Comparison of ENCODE assay signal across 15 cellular contexts in genomic region chr3:177089120-177089519, GRCh38.
DNase-seq lines count a peak whose midpoint lies in the region; ATAC-seq and TF ChIP-seq lines count a peak whose summit lies in the region.
"Had no signal": no experiment of that assay in that cellular context is flagged by ENCODE, and none has a peak within 500 bp of the region (broad histone marks: within the 10 kb centered on the region; RNA-seq: fewer than 3 reads in every experiment).

No MANE protein-coding gene starts in this region.

- peaks cover 43% of the 10 kb centered on the region for H3K36me3 Mint-ChIP-seq in CD4-positive, CD25-positive, alpha-beta regulatory T cell
- H3K36me3 Mint-ChIP-seq in endodermal cell (ENCODE audit: low read depth) (peaks cover 53% of the 10 kb centered on the region), osteocyte (ENCODE audit: unreplicated experiment) (peaks cover 54% of the 10 kb centered on the region)
- H3K36me3 Mint-ChIP-seq in naive thymus-derived CD8-positive, alpha-beta T cell: peaks cover 28 to 56% (median 46%) of the 10 kb centered on the region in 3 donors

- H3K4me1 Mint-ChIP-seq in CD4-positive, CD25-positive, alpha-beta regulatory T cell: peaks cover 57 to 79% (median 61%) of the 10 kb centered on the region in 4 donors
- H3K4me1 Mint-ChIP-seq in endodermal cell: peaks cover 40% of the 10 kb centered on the region
- H3K4me1 Mint-ChIP-seq in osteocyte (ENCODE audit: unreplicated experiment): peaks cover 50% of the 10 kb centered on the region
- peaks cover 30 to 74% (median 69%) of the 10 kb centered on the region in 4 donors for H3K4me1 Mint-ChIP-seq in naive thymus-derived CD8-positive, alpha-beta T cell

- peaks cover 0 to 21% (median 6%) of the 10 kb centered on the region in 7 donors for H3K9me3 Mint-ChIP-seq in CD4-positive, CD25-positive, alpha-beta regulatory T cell
- H3K9me3 Mint-ChIP-seq in endodermal cell (peaks cover 16% of the 10 kb centered on the region), osteocyte (ENCODE audit: unreplicated experiment) (peaks cover 11% of the 10 kb centered on the region)
- peaks cover 4 to 29% (median 24%) of the 10 kb centered on the region in 9 donors for H3K9me3 Mint-ChIP-seq in naive thymus-derived CD8-positive, alpha-beta T cell
- H3K9me3 Mint-ChIP-seq: activated naive CD4-positive, alpha-beta T cell treated with anti-CD3 and anti-CD28 coated beads, Interleukin-2, amount 50 U/mL, for 24 hours had no signal

- H3K4me1 ChIP-seq in CD4-positive, CD25-positive, alpha-beta regulatory T cell (ENCODE audit: control insufficient read depth, insufficient read depth, low read length, poor library complexity, severe bottlenecking): peaks cover 27% of the 10 kb centered on the region
- peaks cover 4% of the 10 kb centered on the region for H3K4me1 ChIP-seq in endodermal cell (ENCODE audit: control insufficient read depth, insufficient read depth, low read length)
- peaks cover 8% of the 10 kb centered on the region for H3K4me1 ChIP-seq in prostate gland (replicated peaks)

- peak overlapping the region; percentile 15 to 77 (median 34) for H3K27ac Mint-ChIP-seq in CD4-positive, CD25-positive, alpha-beta regulatory T cell
- peak overlapping the region; percentile 69 for H3K27ac Mint-ChIP-seq in endodermal cell
- H3K27ac Mint-ChIP-seq in osteocyte (ENCODE audit: unreplicated experiment): peak overlapping the region; percentile 9
- H3K27ac Mint-ChIP-seq in naive thymus-derived CD8-positive, alpha-beta T cell: peak overlapping the region in 5 of 10 donors; percentile 13 to 75 (median 61)
- H3K27ac Mint-ChIP-seq: activated naive CD4-positive, alpha-beta T cell treated with anti-CD3 and anti-CD28 coated beads, Interleukin-2, amount 50 U/mL, for 24 hours had no signal

- intact Hi-C loops in prostate gland (cut with DNase I): no loop called here

- H3K4me3 Mint-ChIP-seq in CD4-positive, CD25-positive, alpha-beta regulatory T cell: no peak overlapping the region
- H3K4me3 Mint-ChIP-seq in endodermal cell: no peak overlapping the region
- H3K4me3 Mint-ChIP-seq in osteocyte (ENCODE audit: unreplicated experiment): no peak overlapping the region
- H3K4me3 Mint-ChIP-seq in naive thymus-derived CD8-positive, alpha-beta T cell: peak overlapping the region in 2 of 10 donors; percentile 16 to 19
- H3K4me3 Mint-ChIP-seq: activated naive CD4-positive, alpha-beta T cell treated with anti-CD3 and anti-CD28 coated beads, Interleukin-2, amount 50 U/mL, for 24 hours had no signal

- no peak overlapping the region for H3K9ac ChIP-seq in endodermal cell (ENCODE audit: extremely low read depth, low read length, poor library complexity, severe bottlenecking)

- H3K9me3 ChIP-seq in CD4-positive, CD25-positive, alpha-beta regulatory T cell (ENCODE audit: control insufficient read depth in 2 of 2, low read length in 2 of 2): peaks cover 6 to 9% of the 10 kb centered on the region in 2 experiments
- H3K9me3 ChIP-seq in endodermal cell (ENCODE audit: control insufficient read depth, low read length): peaks cover 17% of the 10 kb centered on the region
- no peaks in the 10 kb centered on the region for H3K9me3 ChIP-seq in prostate gland
- H3K9me3 ChIP-seq: stomach had no signal

- H3K36me3 ChIP-seq in CD4-positive, CD25-positive, alpha-beta regulatory T cell (ENCODE audit: control insufficient read depth, insufficient read depth, low read length): peaks cover 5% of the 10 kb centered on the region
- H3K36me3 ChIP-seq in endodermal cell (ENCODE audit: control insufficient read depth, insufficient read depth, low read length) (peaks cover 70% of the 10 kb centered on the region), prostate gland (no peaks in the 10 kb centered on the region)
- H3K36me3 ChIP-seq: stomach had no signal

- no peaks in the 10 kb centered on the region for H3K27me3 Mint-ChIP-seq in CD4-positive, CD25-positive, alpha-beta regulatory T cell
- H3K27me3 Mint-ChIP-seq in endodermal cell (ENCODE audit: insufficient read depth): no peaks in the 10 kb centered on the region
- H3K27me3 Mint-ChIP-seq in osteocyte (ENCODE audit: unreplicated experiment): no peaks in the 10 kb centered on the region
- H3K27me3 Mint-ChIP-seq in naive thymus-derived CD8-positive, alpha-beta T cell: no peaks in the 10 kb centered on the region
- H3K27me3 Mint-ChIP-seq: activated naive CD4-positive, alpha-beta T cell treated with anti-CD3 and anti-CD28 coated beads, Interleukin-2, amount 50 U/mL, for 24 hours had no signal

- DNase-seq in CD4-positive, CD25-positive, alpha-beta regulatory T cell: no peak
- peak; percentile 22 for DNase-seq in NCI-H69 (lab: John Stamatoyannopoulos, UW)
- peak; percentile 61 for DNase-seq in endodermal cell
- DNase-seq in osteocyte (ENCODE audit: extremely low spot score, unreplicated experiment): no peak
- no peak for DNase-seq in naive thymus-derived CD8-positive, alpha-beta T cell
- no peak for DNase-seq in NCI-H526 (lab: John Stamatoyannopoulos, UW)
- no peak for DNase-seq in HK-2 (ENCODE audit: unreplicated experiment)
- DNase-seq in prostate gland (ENCODE audit: low spot score): no peak
- DNase-seq: activated T-cell treated with anti-CD3 and anti-CD28 coated beads, Interleukin-2, amount 50 U/mL, for 1 hour; IMR-90; left colon; NCI-H2081; NCI-H524 treated with DMSO at 0.1 percent for 48 hours; stomach had no signal

- 68 to 87% methylated on average over 2 to 3 of the region's 3 CpGs for WGBS in endodermal cell (ENCODE audit: insufficient coverage in 1 of 2, insufficient read length in 1 of 2), 2 experiments
- 77% methylated on average over 3 of the region's 3 CpGs for whole genome bisulfite sequencing in prostate gland

- no peak for TF ChIP-seq POLR2A in prostate gland (IDR thresholded peaks at IDR 0.05)

- H3K27ac ChIP-seq in CD4-positive, CD25-positive, alpha-beta regulatory T cell (ENCODE audit: insufficient read depth, low read length, poor library complexity, severe bottlenecking): no peak overlapping the region
- H3K27ac ChIP-seq in endodermal cell (ENCODE audit: low read depth, low read length) (no peak overlapping the region), prostate gland (no peak overlapping the region)
- H3K27ac ChIP-seq: stomach had no signal

- TF ChIP-seq CTCF in endodermal cell (conservative IDR thresholded peaks at IDR 0.05): no peak
- no peak for TF ChIP-seq CTCF in osteocyte (IDR thresholded peaks at IDR 0.05)
- TF ChIP-seq CTCF in prostate gland (IDR thresholded peaks at IDR 0.05): no peak

- no peak for ATAC-seq in CD4-positive, CD25-positive, alpha-beta regulatory T cell (ENCODE audit: low read depth in 2 of 2)
- ATAC-seq in naive thymus-derived CD8-positive, alpha-beta T cell: no peak
- ATAC-seq: left colon had no signal

- H3K27me3 ChIP-seq in CD4-positive, CD25-positive, alpha-beta regulatory T cell (ENCODE audit: control insufficient read depth, insufficient read depth, low read length): no peaks in the 10 kb centered on the region
- H3K27me3 ChIP-seq in endodermal cell (ENCODE audit: control insufficient read depth, insufficient read depth, low read length, poor library complexity, severe bottlenecking) (no peaks in the 10 kb centered on the region), prostate gland (replicated peaks; ENCODE audit: insufficient read depth) (no peaks in the 10 kb centered on the region)
- H3K27me3 ChIP-seq: stomach had no signal

- peak overlapping the region; percentile 9 for H3K4me3 ChIP-seq in CD4-positive, CD25-positive, alpha-beta regulatory T cell (ENCODE audit: low read depth, low read length)
- H3K4me3 ChIP-seq in endodermal cell (ENCODE audit: low read length) (no peak overlapping the region), prostate gland (no peak overlapping the region)
- H3K4me3 ChIP-seq: stomach had no signal

- POLR2A ChIA-PET in naive thymus-derived CD8-positive, alpha-beta T cell (lab: Charles Lee): no interaction called here

Comparison
In these comparisons a context has a peak if more than half of its experiments do, and no peak if none do; other contexts are left out.
1. DNase-seq: peak in NCI-H69 (single experiment) and endodermal cell (single experiment); none in CD4-positive, CD25-positive, alpha-beta regulatory T cell (0 of 3), osteocyte (single experiment), naive thymus-derived CD8-positive, alpha-beta T cell (0 of 10), NCI-H526 (0 of 2), HK-2 (single experiment) and prostate gland (single experiment).